26 cellular contexts compared by ENCODE assay signal in the genomic region with DNA sequence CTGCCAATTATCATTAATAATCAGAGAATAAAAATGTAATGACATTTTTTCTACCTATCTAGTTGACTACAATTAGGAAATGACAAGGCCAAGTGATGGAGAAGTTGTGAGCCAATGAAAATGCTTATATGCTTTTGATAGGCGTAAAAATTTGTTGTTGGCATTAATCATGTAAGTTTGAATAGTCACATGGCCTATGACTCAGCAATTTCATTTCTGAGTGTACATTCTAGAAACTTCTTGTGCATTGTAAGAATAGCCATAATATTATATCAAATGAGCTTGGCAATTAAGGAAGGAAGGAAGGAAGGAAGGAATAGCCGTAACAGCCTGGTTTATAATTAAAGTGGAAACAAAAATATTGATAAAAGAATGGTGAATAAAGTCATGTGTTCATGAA.
"Had no signal": no experiment of that assay in that cellular context is flagged by ENCODE, and none has a peak within 500 bp of the region (broad histone marks: within the 10 kb centered on the region; RNA-seq: fewer than 3 reads in every experiment).

No MANE protein-coding gene starts in this region.

- ATAC-seq: left cardiac atrium; left lobe of liver; lower lobe of right lung; naive thymus-derived CD8-positive, alpha-beta T cell; pancreas; right cardiac atrium; stimulated activated effector memory CD8-positive, alpha-beta T cell treated with anti-CD3 and anti-CD28 coated beads, Interleukin-12 subunit alpha, Interleukin-12 subunit beta, amount 100 ng/mL, for 72 hours; upper lobe of right lung had no signal

- H3K27ac ChIP-seq: lower lobe of right lung, pancreas, prostate gland, sigmoid colon, spleen, suprapubic skin, thoracic aorta, tibial artery, upper lobe of right lung, uterus had no signal

- H3K4me3 ChIP-seq: lower lobe of right lung, pancreas, prostate gland, sigmoid colon, spleen, suprapubic skin, thoracic aorta, tibial artery, upper lobe of right lung, uterus had no signal

- H3K9me3 ChIP-seq: lower lobe of right lung, pancreas, prostate gland, sigmoid colon, spleen, suprapubic skin, thoracic aorta, tibial artery, upper lobe of right lung, uterus had no signal

- DNase-seq: kidney glomerular epithelial cell; left cardiac atrium; lower lobe of right lung; mammary epithelial cell; mesenchymal stem cell; naive thymus-derived CD8-positive, alpha-beta T cell; nucleus accumbens; pancreas; posterior cingulate gyrus; retina; right cardiac atrium; sigmoid colon; small intestine; spleen; stimulated activated CD4-positive, alpha-beta T cell treated with anti-CD3 and anti-CD28 coated beads, Interleukin-4, amount 100 ng/mL, for 24 hours; stimulated activated naive CD4-positive, alpha-beta T cell; tibial artery; trophoblast cell; upper lobe of right lung; uterus had no signal

- FAIRE-seq: keratinocyte had no signal

- H3K36me3 ChIP-seq: lower lobe of right lung, pancreas, prostate gland, sigmoid colon, spleen, suprapubic skin, thoracic aorta, tibial artery, upper lobe of right lung, uterus had no signal

- H3K27me3 ChIP-seq: pancreas, sigmoid colon, spleen, suprapubic skin, tibial artery, upper lobe of right lung, uterus had no signal

- H3K4me1 ChIP-seq: lower lobe of right lung, pancreas, prostate gland, sigmoid colon, spleen, suprapubic skin, tibial artery, upper lobe of right lung, uterus had no signal
